ENCODE assay signal across 18 cellular contexts in genomic region chr6:17593246-17593645, GRCh38. TPM values are rescaled to one million over a fixed set of nuclear protein-coding genes. Genes with fewer than 3 reads are reported as not detected.
DNase-seq lines count a peak whose midpoint lies in the region; ATAC-seq and TF ChIP-seq lines count a peak whose summit lies in the region.
"Had no signal": no experiment of that assay in that cellular context is flagged by ENCODE, and none has a peak within 500 bp of the region (broad histone marks: within the 10 kb centered on the region; RNA-seq: fewer than 3 reads in every experiment).

No MANE protein-coding gene starts in this region.

- H3K4me3 Mint-ChIP-seq in CD4-positive, CD25-positive, alpha-beta regulatory T cell, result peak overlapping the region in 1 of 4 donors; percentile 18
- H3K4me3 Mint-ChIP-seq in dendritic cell treated with granulocyte-macrophage colony-stimulating factor and Interleukin-4, amounts not matched to agents 40 ng/mL and 50 ng/mL, for 4 days, result no peak overlapping the region
- H3K4me3 Mint-ChIP-seq: CD4-positive, alpha-beta memory T cell had no signal

- no peaks in the 10 kb centered on the region for H3K9me3 Mint-ChIP-seq in CD4-positive, CD25-positive, alpha-beta regulatory T cell
- no peaks in the 10 kb centered on the region for H3K9me3 Mint-ChIP-seq in dendritic cell treated with granulocyte-macrophage colony-stimulating factor and Interleukin-4, amounts not matched to agents 40 ng/mL and 50 ng/mL, for 4 days

- no peak overlapping the region for H3K27ac ChIP-seq in CD4-positive, CD25-positive, alpha-beta regulatory T cell (ENCODE audit: insufficient read depth, low read length, poor library complexity, severe bottlenecking)
- H3K27ac ChIP-seq in HEK293 (ENCODE audit: extremely low read depth, low read depth, low read length) (no peak overlapping the region), stomach (no peak overlapping the region), right atrium auricular region (no peak overlapping the region), right cardiac atrium (ENCODE audit: low read length) (no peak overlapping the region)
- H3K27ac ChIP-seq: C4-2B had no signal

- no peak for ATAC-seq in CD4-positive, CD25-positive, alpha-beta regulatory T cell (ENCODE audit: low read depth in 2 of 2)
- ATAC-seq in right cardiac atrium, result no peak
- ATAC-seq: GM12878 had no signal

- H3K4me1 Mint-ChIP-seq in CD4-positive, CD25-positive, alpha-beta regulatory T cell, result peaks cover 4 to 18% (median 5%) of the 10 kb centered on the region in 4 donors
- H3K4me1 Mint-ChIP-seq in dendritic cell treated with granulocyte-macrophage colony-stimulating factor and Interleukin-4, amounts not matched to agents 40 ng/mL and 50 ng/mL, for 4 days (ENCODE audit: low read depth), result peaks cover 16% of the 10 kb centered on the region

- peak overlapping the region in 2 of 3 donors; percentile 1 to 56 for H3K27ac Mint-ChIP-seq in CD4-positive, CD25-positive, alpha-beta regulatory T cell
- peak overlapping the region; percentile 35 for H3K27ac Mint-ChIP-seq in dendritic cell treated with granulocyte-macrophage colony-stimulating factor and Interleukin-4, amounts not matched to agents 40 ng/mL and 50 ng/mL, for 4 days

- no peak for TF ChIP-seq POLR2A in stomach (IDR thresholded peaks at IDR 0.05)

- no peaks in the 10 kb centered on the region for H3K27me3 Mint-ChIP-seq in CD4-positive, CD25-positive, alpha-beta regulatory T cell
- no peaks in the 10 kb centered on the region for H3K27me3 Mint-ChIP-seq in dendritic cell treated with granulocyte-macrophage colony-stimulating factor and Interleukin-4, amounts not matched to agents 40 ng/mL and 50 ng/mL, for 4 days
- H3K27me3 Mint-ChIP-seq: CD4-positive, alpha-beta memory T cell had no signal

- H3K4me3 ChIP-seq in CD4-positive, CD25-positive, alpha-beta regulatory T cell (ENCODE audit: low read depth, low read length), result no peak overlapping the region
- H3K4me3 ChIP-seq in HEK293 (ENCODE audit: low read depth, low read length) (no peak overlapping the region), stomach (no peak overlapping the region), right atrium auricular region (no peak overlapping the region), right cardiac atrium (ENCODE audit: low read length) (no peak overlapping the region)
- H3K4me3 ChIP-seq: BLaER1 treated with 17β-estradiol and CSF1 and Interleukin-3, amounts not matched to agents 10 nM and 100 nM; GM12878 had no signal

- TF ChIP-seq CTCF in HEK293 (tag by site-specific recombination; IDR thresholded peaks at IDR 0.05), result no peak
- TF ChIP-seq CTCF in stomach (IDR thresholded peaks at IDR 0.05), result no peak
- TF ChIP-seq CTCF in right atrium auricular region (IDR thresholded peaks at IDR 0.05), result no peak

- CTCF ChIA-PET in HEK293 (lab: Yijun Ruan, JAX), result interaction anchor here (1.5 kb wide), 1 partner anchor 437 kb away, joined by 3 read pairs; no protein-coding TSS in a partner anchor

- intact Hi-C loops in dendritic cell treated with granulocyte-macrophage colony-stimulating factor and Interleukin-4, amounts not matched to agents 40 ng/mL and 50 ng/mL, for 4 days (cut with micrococcal nuclease), result no loop called here
- intact Hi-C loops in stomach (cut with DNase I; ENCODE audit: low total_unique reads), result no loop called here
- intact Hi-C loops in right cardiac atrium (cut with DNase I), result no loop called here

- POLR2A ChIA-PET in HEK293 (lab: Yijun Ruan, JAX), result no interaction called here

- no peak for TF ChIP-seq EP300 in stomach (IDR thresholded peaks at IDR 0.05)

- H3K27me3 ChIP-seq in CD4-positive, CD25-positive, alpha-beta regulatory T cell (ENCODE audit: control insufficient read depth, insufficient read depth, low read length), result no peaks in the 10 kb centered on the region
- H3K27me3 ChIP-seq in stomach, result no peaks in the 10 kb centered on the region
- H3K27me3 ChIP-seq in right atrium auricular region, result no peaks in the 10 kb centered on the region
- H3K27me3 ChIP-seq in right cardiac atrium (ENCODE audit: control insufficient read depth, insufficient read depth), result no peaks in the 10 kb centered on the region
- H3K27me3 ChIP-seq: BLaER1 treated with 17β-estradiol and CSF1 and Interleukin-3, amounts not matched to agents 10 nM and 100 nM had no signal

- DNase-seq in CD4-positive, CD25-positive, alpha-beta regulatory T cell, result no peak
- DNase-seq in stomach (no peak), right atrium auricular region (ENCODE audit: low spot score) (no peak), right cardiac atrium (no peak), DMS79 (lab: John Stamatoyannopoulos, UW) (no peak)
- DNase-seq: 8988T; ACHN; Caco-2; Calu3; CD4-positive, alpha-beta memory T cell; DND-41; EL; GDM1 had no signal

- no peaks in the 10 kb centered on the region for H3K9me3 ChIP-seq in CD4-positive, CD25-positive, alpha-beta regulatory T cell (ENCODE audit: control insufficient read depth in 2 of 2, low read length in 2 of 2)
- H3K9me3 ChIP-seq in HEK293 (ENCODE audit: control insufficient read depth, insufficient read depth, low read depth, low read length) (no peaks in the 10 kb centered on the region; the same call in 1 of the 2 replicates), stomach (no peaks in the 10 kb centered on the region), right atrium auricular region (no peaks in the 10 kb centered on the region), right cardiac atrium (ENCODE audit: control insufficient read depth, low read length) (no peaks in the 10 kb centered on the region)
- H3K9me3 ChIP-seq: Caco-2 had no signal

- H3K4me1 ChIP-seq in CD4-positive, CD25-positive, alpha-beta regulatory T cell (ENCODE audit: control insufficient read depth, insufficient read depth, low read length, poor library complexity, severe bottlenecking), result no peaks in the 10 kb centered on the region
- H3K4me1 ChIP-seq in HEK293 (ENCODE audit: control insufficient read depth, insufficient read depth, low read length) (no peaks in the 10 kb centered on the region), stomach (no peaks in the 10 kb centered on the region), right atrium auricular region (no peaks in the 10 kb centered on the region), right cardiac atrium (ENCODE audit: control insufficient read depth, insufficient read depth, low read length) (no peaks in the 10 kb centered on the region)
- H3K4me1 ChIP-seq: Caco-2 had no signal

- H3K36me3 Mint-ChIP-seq in CD4-positive, CD25-positive, alpha-beta regulatory T cell, result no peaks in the 10 kb centered on the region
- no peaks in the 10 kb centered on the region for H3K36me3 Mint-ChIP-seq in dendritic cell treated with granulocyte-macrophage colony-stimulating factor and Interleukin-4, amounts not matched to agents 40 ng/mL and 50 ng/mL, for 4 days (ENCODE audit: low read depth)
- H3K36me3 Mint-ChIP-seq: CD4-positive, alpha-beta memory T cell had no signal

- no peaks in the 10 kb centered on the region for H3K36me3 ChIP-seq in CD4-positive, CD25-positive, alpha-beta regulatory T cell (ENCODE audit: control insufficient read depth, insufficient read depth, low read length)
- H3K36me3 ChIP-seq in HEK293 (ENCODE audit: control insufficient read depth in 2 of 2, insufficient read depth in 1 of 2, low read length in 2 of 2) (no peaks in the 10 kb centered on the region), stomach (no peaks in the 10 kb centered on the region), right atrium auricular region (no peaks in the 10 kb centered on the region)
- H3K36me3 ChIP-seq: BLaER1 treated with 17β-estradiol and CSF1 and Interleukin-3, amounts not matched to agents 10 nM and 100 nM had no signal

TF ChIP-seq in HEK293, 187 proteins besides CTCF, POLR2A, EP300 and RAD21:
- TF ChIP-seq ZNF366 (tag by site-specific recombination; conservative IDR thresholded peaks at IDR 0.05) (peak; percentile 60), ZNF624 (tag by site-specific recombination; IDR thresholded peaks at IDR 0.05) (no peak)

RNA-seq across cellular contexts. Expression of gene FAM8A1, which starts 6.9 kb away (rescaled TPM):
- 17.0 TPM for total RNA-seq in CD4-positive, CD25-positive, alpha-beta regulatory T cell
- polyA plus RNA-seq in CD4-positive, CD25-positive, alpha-beta regulatory T cell, result 1 to 10 TPM; 3.0 to 5.6 (median 3.8) TPM
- total RNA-seq in stomach (10 to 100 TPM; 17.0 to 42.4 (median 29.2) TPM), right atrium auricular region (10 to 100 TPM; 19.3 to 21.0 TPM), right cardiac atrium (10 to 100 TPM; 19.9 to 21.5 (median 21.2) TPM)
- polyA plus RNA-seq in stomach (1 to 10 TPM; 5.2 to 7.4 (median 5.7) TPM), right cardiac atrium (12.8 TPM)
